In genomic region chr1:208247696-208248095, GRCh38 we compare ENCODE assay signal across 15 cellular contexts. TPM values are rescaled to one million over a fixed set of nuclear protein-coding genes. Genes with fewer than 3 reads are reported as not detected.
DNase-seq lines count a peak whose midpoint lies in the region; ATAC-seq and TF ChIP-seq lines count a peak whose summit lies in the region.
"Had no signal": no experiment of that assay in that cellular context is flagged by ENCODE, and none has a peak within 500 bp of the region (broad histone marks: within the 10 kb centered on the region; RNA-seq: fewer than 3 reads in every experiment).

No MANE protein-coding gene starts in this region.

- H3K27ac Mint-ChIP-seq in brain (peak overlapping the region in 4 of 5 experiments; percentile 34 to 96 (median 66)), endodermal cell (no peak overlapping the region)
- H3K27ac Mint-ChIP-seq: CD8-positive, alpha-beta memory T cell had no signal

- peak; percentile 65 for DNase-seq in cardiac septum (ENCODE audit: low spot score)
- DNase-seq in Right ventricle myocardium inferior (ENCODE audit: missing footprints): no peak
- DNase-seq in endodermal cell: peak; percentile 41
- DNase-seq: 8988T; AML-193; Caco-2; CD8-positive, alpha-beta memory T cell had no signal

- H3K27me3 ChIP-seq in endodermal cell (ENCODE audit: control insufficient read depth, insufficient read depth, low read length, poor library complexity, severe bottlenecking): no peaks in the 10 kb centered on the region

- no peak overlapping the region for H3K9ac ChIP-seq in endodermal cell (ENCODE audit: extremely low read depth, low read length, poor library complexity, severe bottlenecking)
- H3K9ac ChIP-seq: BLaER1 had no signal

- H3K36me3 ChIP-seq in endodermal cell (ENCODE audit: control insufficient read depth, insufficient read depth, low read length): peaks cover 4% of the 10 kb centered on the region
- H3K36me3 ChIP-seq: BLaER1 had no signal

- no peak overlapping the region for H3K4me3 Mint-ChIP-seq in brain
- no peak overlapping the region for H3K4me3 Mint-ChIP-seq in endodermal cell

- H3K27me3 Mint-ChIP-seq in brain (peaks cover 9% of the 10 kb centered on the region), endodermal cell (ENCODE audit: insufficient read depth) (peaks cover 14% of the 10 kb centered on the region)

- H3K9me3 Mint-ChIP-seq in brain (peaks cover 0 to 2% (median 0%) of the 10 kb centered on the region in 5 experiments), endodermal cell (no peaks in the 10 kb centered on the region)
- H3K9me3 Mint-ChIP-seq: CD8-positive, alpha-beta memory T cell had no signal

- H3K4me1 Mint-ChIP-seq in brain (peaks cover 78% of the 10 kb centered on the region), endodermal cell (peaks cover 48% of the 10 kb centered on the region)

- H3K27ac ChIP-seq in endodermal cell (ENCODE audit: low read depth, low read length): no peak overlapping the region
- peak overlapping the region; percentile 13 for H3K27ac ChIP-seq in temporal lobe (ENCODE audit: low read depth, low read length)
- H3K27ac ChIP-seq: BLaER1, HL-60 had no signal

- H3K9me3 ChIP-seq in endodermal cell (ENCODE audit: control insufficient read depth, low read length): no peaks in the 10 kb centered on the region
- H3K9me3 ChIP-seq: BLaER1, Caco-2 had no signal

- TF ChIP-seq CTCF in brain (conservative IDR thresholded peaks at IDR 0.05): no peak
- TF ChIP-seq CTCF in endodermal cell (conservative IDR thresholded peaks at IDR 0.05): no peak

- ATAC-seq in Right ventricle myocardium inferior (no peak), GM18870 (IDR thresholded peaks at IDR 0.05; ENCODE audit: unreplicated experiment) (no peak), GM19328 (IDR thresholded peaks at IDR 0.05; ENCODE audit: unreplicated experiment) (no peak), GM19023 (IDR thresholded peaks at IDR 0.05; ENCODE audit: unreplicated experiment) (no peak)
- ATAC-seq: HCT116 had no signal

- H3K4me3 ChIP-seq in endodermal cell (ENCODE audit: low read length): no peak overlapping the region
- H3K4me3 ChIP-seq: BLaER1 had no signal

- intact Hi-C loops in cardiac septum (cut with DNase I): loop anchor here (2.0 to 10.0 kb wide), 2 partner anchors 223 to 363 kb away; no protein-coding TSS in a partner anchor
- intact Hi-C loops in Right ventricle myocardium inferior (cut with DNase I): loop anchor here (5.0 to 10.0 kb wide), 2 partner anchors 210 to 363 kb away; no protein-coding TSS in a partner anchor

- H3K36me3 Mint-ChIP-seq in brain (no peaks in the 10 kb centered on the region), endodermal cell (ENCODE audit: low read depth) (no peaks in the 10 kb centered on the region)

- H3K4me1 ChIP-seq in endodermal cell (ENCODE audit: control insufficient read depth, insufficient read depth, low read length): peaks cover 10% of the 10 kb centered on the region

- WGBS in endodermal cell (ENCODE audit: insufficient coverage in 1 of 2, insufficient read length in 1 of 2), 2 experiments: 96 to 100% methylated on average over 2 to 5 of the region's 5 CpGs

RNA-seq across cellular contexts. Expression of gene PLXNA2, which starts 3.5 kb away (rescaled TPM):
- total RNA-seq in cardiac septum (23.8 TPM), Right ventricle myocardium inferior (15.3 TPM), endodermal cell (10 to 100 TPM; 61.2 to 86.1 TPM), temporal lobe (63.2 TPM)
- 5.7 TPM for polyA plus RNA-seq in brain (ENCODE audit: insufficient read depth, low read depth, low replicate concordance)
- polyA plus RNA-seq in endodermal cell (2013, experiment 1 of 2): 22.9 TPM
- 24.4 TPM for polyA plus RNA-seq in endodermal cell (2013, experiment 2 of 2)
